In the genomic region with DNA sequence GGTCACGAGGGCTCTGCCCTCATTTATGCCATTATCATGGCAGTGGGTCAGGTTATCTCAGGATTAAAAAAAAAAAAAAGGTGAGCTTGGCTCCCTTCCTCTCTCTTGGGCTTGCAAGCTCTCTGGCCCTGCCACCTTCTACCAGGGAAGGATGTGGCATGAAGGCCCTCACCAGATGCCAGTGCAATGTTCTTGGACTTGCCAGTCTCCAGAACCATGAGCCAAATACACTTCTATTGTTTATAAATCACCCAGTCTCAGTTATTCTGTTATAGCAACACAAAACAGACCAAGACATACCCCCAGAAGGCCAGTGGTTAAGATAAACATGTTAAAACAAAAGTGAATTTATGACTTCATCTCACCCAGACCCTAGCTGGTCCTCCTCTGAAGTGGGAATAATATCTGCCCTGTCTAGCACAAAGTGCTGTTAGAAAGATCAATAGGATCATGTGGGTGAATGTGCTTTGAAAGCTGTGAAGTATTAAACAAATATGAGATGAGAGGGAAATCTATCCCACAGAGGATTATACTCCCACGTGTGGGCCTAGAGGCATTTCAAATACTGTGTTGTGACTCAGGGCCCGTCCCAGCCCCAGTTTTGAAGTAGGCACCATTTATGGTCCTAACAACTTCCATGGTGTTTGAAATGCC, we compare ENCODE assay signal across 12 cellular contexts.
DNase-seq lines count a peak whose midpoint lies in the region; ATAC-seq and TF ChIP-seq lines count a peak whose summit lies in the region.
"Had no signal": no experiment of that assay in that cellular context is flagged by ENCODE, and none has a peak within 500 bp of the region (broad histone marks: within the 10 kb centered on the region; RNA-seq: fewer than 3 reads in every experiment).

No MANE protein-coding gene starts in this region.

- intact Hi-C loops in lower lobe of right lung (cut with DNase I): loop anchor here (10.0 kb wide), 1 partner anchor 180 kb away; a partner anchor contains a TSS

- H3K4me1 ChIP-seq in lower lobe of right lung: peaks cover 44% of the 10 kb centered on the region

- H3K27ac ChIP-seq in lower lobe of right lung: peak overlapping the region; percentile 57

- no peaks in the 10 kb centered on the region for H3K27me3 ChIP-seq in lower lobe of right lung (ENCODE audit: low read depth)

- DNase-seq in stimulated activated CD4-positive, alpha-beta T cell treated with anti-CD3 and anti-CD28 coated beads, Interleukin-4, amount 100 ng/mL, for 24 hours: peak; percentile 19
- DNase-seq in stimulated activated CD4-positive, alpha-beta T cell treated with anti-CD3 and anti-CD28 coated beads, Interleukin-4, amount 100 ng/mL, for 4 hours: no peak
- DNase-seq in amniotic epithelial cell (ENCODE audit: low read depth) (peak; percentile 89), lower lobe of right lung (no peak), OCI-M1 (lab: John Stamatoyannopoulos, UW) (no peak)
- DNase-seq: activated naive CD4-positive, alpha-beta T cell treated with anti-CD3 and anti-CD28 coated beads for 36 hours; endodermal cell; left colon; NCI-H748 treated with DMSO at 0.1 percent for 48 hours had no signal

- H3K36me3 ChIP-seq in lower lobe of right lung: no peaks in the 10 kb centered on the region

- H3K4me3 ChIP-seq in lower lobe of right lung: no peak overlapping the region

- no peak for TF ChIP-seq CTCF in lower lobe of right lung (IDR thresholded peaks at IDR 0.05)

- H3K9me3 ChIP-seq in lower lobe of right lung: no peaks in the 10 kb centered on the region

- no peak for ATAC-seq in lower lobe of right lung
- no peak for ATAC-seq in HG02970 (IDR thresholded peaks at IDR 0.05; ENCODE audit: low FRiP score, unreplicated experiment)
- no peak for ATAC-seq in GM18861 (IDR thresholded peaks at IDR 0.05; ENCODE audit: unreplicated experiment)
- ATAC-seq in GM21737 (IDR thresholded peaks at IDR 0.05; ENCODE audit: unreplicated experiment): no peak
- ATAC-seq: left colon had no signal

Comparison
In these comparisons a context has a peak if more than half of its experiments do, and no peak if none do; other contexts are left out.
1. DNase-seq: peak in stimulated activated CD4-positive, alpha-beta T cell treated with anti-CD3 and anti-CD28 coated beads, Interleukin-4, amount 100 ng/mL, for 24 hours (single experiment) and amniotic epithelial cell (single experiment); none in stimulated activated CD4-positive, alpha-beta T cell treated with anti-CD3 and anti-CD28 coated beads, Interleukin-4, amount 100 ng/mL, for 4 hours (0 of 2), lower lobe of right lung (single experiment) and OCI-M1 (single experiment).